ENCODE assay signal across 9 cellular contexts in genomic region chr15:73050561-73051297, GRCh38. TPM values are rescaled to one million over a fixed set of nuclear protein-coding genes. Genes with fewer than 3 reads are reported as not detected.
DNase-seq lines count a peak whose midpoint lies in the region; ATAC-seq, FAIRE-seq and TF ChIP-seq lines count a peak whose summit lies in the region.
"Had no signal": no experiment of that assay in that cellular context is flagged by ENCODE, and none has a peak within 500 bp of the region (broad histone marks: within the 10 kb centered on the region; RNA-seq: fewer than 3 reads in every experiment).

No MANE protein-coding gene starts in this region.

- peak; percentile 16 for FAIRE-seq in A204.1 (lab: Jason Lieb, UNC)
- FAIRE-seq: G401.6 had no signal

- TF ChIP-seq CTCF in KMS-11 (conservative IDR thresholded peaks at IDR 0.05; ENCODE audit: low read depth, low read length) (no peak), chondrocyte (IDR thresholded peaks at IDR 0.05) (no peak), RWPE1 (conservative IDR thresholded peaks at IDR 0.05; ENCODE audit: low read depth) (no peak)

- H3K27me3 ChIP-seq in KMS-11 (ENCODE audit: insufficient read depth, low read depth) = no peaks in the 10 kb centered on the region

- CTCF ChIA-PET in HEK293T (lab: Yijun Ruan, JAX) = no interaction called here
- CTCF ChIA-PET in RWPE1 (lab: Yijun Ruan, JAX) = interaction anchor here (0.7 kb wide), 1 partner anchor 43 kb away, joined by 3 read pairs; no protein-coding TSS in a partner anchor

- H3K4me1 Mint-ChIP-seq in chondrocyte (ENCODE audit: low read depth) (peaks cover 12% of the 10 kb centered on the region), naive B cell (peaks cover 6 to 10% (median 7%) of the 10 kb centered on the region in 3 donors)

- peak overlapping the region; percentile 73; the same call in 1 of the 2 replicates for H3K27ac ChIP-seq in KMS-11
- no peak overlapping the region for H3K27ac ChIP-seq in RWPE1

- peak overlapping the region; percentile 34 for H3K27ac Mint-ChIP-seq in chondrocyte (ENCODE audit: unreplicated experiment)
- peak overlapping the region in 1 of 6 donors; percentile 23 for H3K27ac Mint-ChIP-seq in naive B cell

- H3K79me2 ChIP-seq in KMS-11 (ENCODE audit: insufficient read depth, low read depth) = no peaks in the 10 kb centered on the region

- no peak overlapping the region for H3K4me3 ChIP-seq in KMS-11 (IDR thresholded peaks at IDR 0.05; ENCODE audit: insufficient read depth, low read depth, low read length)

- H3K9ac ChIP-seq in KMS-11 = peak overlapping the region; percentile 76; the same call in 1 of the 2 replicates

- H4K20me1 ChIP-seq in KMS-11 (ENCODE audit: insufficient read depth) = no peaks in the 10 kb centered on the region

- H3K4me2 ChIP-seq in KMS-11 = peak overlapping the region; percentile 86

- H3K4me1 ChIP-seq in KMS-11 (ENCODE audit: low read depth, poor library complexity, severe bottlenecking) = peaks cover 15% of the 10 kb centered on the region

- H3K27me3 Mint-ChIP-seq in chondrocyte (ENCODE audit: low read depth) (peaks cover 11% of the 10 kb centered on the region), naive B cell (peaks cover 37 to 42% (median 38%) of the 10 kb centered on the region in 3 donors)

- DNase-seq in chondrocyte (ENCODE audit: low spot score) (no peak), naive B cell (no peak), HEK293T (ENCODE audit: extremely low spot score) (no peak), RWPE1 (ENCODE audit: low spot score) (no peak)
- no peak for DNase-seq in effector CD4-positive, alpha-beta T cell
- no peak for DNase-seq in stimulated activated CD4-positive, alpha-beta T cell treated with anti-CD3 and anti-CD28 coated beads, Interleukin-4, amount 100 ng/mL, for 24 hours

- peak overlapping the region; percentile 68 for H3K4me3 Mint-ChIP-seq in chondrocyte (ENCODE audit: unreplicated experiment)
- H3K4me3 Mint-ChIP-seq in naive B cell = peak overlapping the region; percentile 72 to 89 (median 81)

- peak overlapping the region; percentile 87 for H2AFZ ChIP-seq in KMS-11 (ENCODE audit: low read depth)

- no peaks in the 10 kb centered on the region for H3K36me3 ChIP-seq in KMS-11 (ENCODE audit: insufficient read depth)

- POLR2A ChIA-PET in HEK293T (lab: Yijun Ruan, JAX) (interaction anchor here (1.1 kb wide), 1 partner anchor 255 kb away, joined by 3 read pairs; no protein-coding TSS in a partner anchor), RWPE1 (lab: Yijun Ruan, JAX; ENCODE audit: low non-redundant PET) (no interaction called here)

- H3K9me3 Mint-ChIP-seq in chondrocyte (ENCODE audit: low read depth) = no peaks in the 10 kb centered on the region
- peaks cover 0 to 2% (median 0%) of the 10 kb centered on the region in 7 donors for H3K9me3 Mint-ChIP-seq in naive B cell

- H3K36me3 Mint-ChIP-seq in chondrocyte (ENCODE audit: low read depth) = no peaks in the 10 kb centered on the region
- H3K36me3 Mint-ChIP-seq in naive B cell = no peaks in the 10 kb centered on the region

- no peak for ATAC-seq in naive B cell (ENCODE audit: low read depth in 2 of 2)

TF ChIP-seq in HEK293T, 16 proteins besides CTCF, POLR2A, EP300 and RAD21:
- TF ChIP-seq NFRKB (IDR thresholded peaks at IDR 0.05) (no peak), SP1 (IDR thresholded peaks at IDR 0.05) (no peak), ARNT (IDR thresholded peaks at IDR 0.05) (no peak), ELF4 (IDR thresholded peaks at IDR 0.05) (no peak), HDGF (IDR thresholded peaks at IDR 0.05; ENCODE audit: borderline replicate concordance) (no peak), LEF1 (IDR thresholded peaks at IDR 0.05; ENCODE audit: borderline replicate concordance) (no peak)

RNA-seq across cellular contexts. Expression of gene NEO1, which starts 1.5 kb away (rescaled TPM):
- 40.9 to 50.0 TPM (median 42.1 TPM) in 3 replicates for total RNA-seq in chondrocyte
- polyA plus RNA-seq in naive B cell (ENCODE audit: low read depth in 6 of 6) = 1 to 10 TPM in 1 of 6 donors, under 1 TPM in 4, not detected in 1; 0.48 to 2.1 (median 0.85) TPM
